1 cellular context compared by ENCODE assay signal in genomic region chr6:109455161-109455501, GRCh38.
TF ChIP-seq lines count a peak whose summit lies in the region.

No MANE protein-coding gene starts in this region.

TF ChIP-seq in H1, 55 proteins besides CTCF, POLR2A, EP300 and RAD21:
- TF ChIP-seq RXRA (IDR thresholded peaks at IDR 0.05; ENCODE audit: insufficient read depth, low read depth, low read length) (no peak), ASH2L (IDR thresholded peaks at IDR 0.05; ENCODE audit: low read length) (peak; percentile 59), HDAC6 (IDR thresholded peaks at IDR 0.05; ENCODE audit: low read depth, low read length) (no peak), CBX8 (IDR thresholded peaks at IDR 0.05; ENCODE audit: borderline replicate concordance, low read depth, low read length) (no peak), PHF8 (conservative IDR thresholded peaks at IDR 0.05; ENCODE audit: low read depth, low read length) (0 out of 2 replicates have a peak, but pooled peaks have one; percentile 1), POU5F1 (IDR thresholded peaks at IDR 0.05; ENCODE audit: low read depth, low read length) (no peak), SAP30 (IDR thresholded peaks at IDR 0.05; ENCODE audit: insufficient read depth, insufficient replicate concordance, low read length) (no peak), CREB1 (IDR thresholded peaks at IDR 0.05) (no peak), BRCA1 (IDR thresholded peaks at IDR 0.05; ENCODE audit: low read depth, low read length) (no peak), GABPA (IDR thresholded peaks at IDR 0.05; ENCODE audit: borderline replicate concordance, insufficient read depth, low read length) (no peak), FOSL1 (IDR thresholded peaks at IDR 0.05; ENCODE audit: insufficient read depth, low read depth, low read length) (no peak), TCF12 (IDR thresholded peaks at IDR 0.05; ENCODE audit: low read depth, low read length) (no peak), NANOG (IDR thresholded peaks at IDR 0.05; ENCODE audit: insufficient read depth, low read depth, low read length, poor library complexity, severe bottlenecking) (no peak), SP1 (IDR thresholded peaks at IDR 0.05; ENCODE audit: low read depth, low read length) (no peak), JUN (IDR thresholded peaks at IDR 0.05; ENCODE audit: low read depth, low read length) (no peak), YY1 (IDR thresholded peaks at IDR 0.05; ENCODE audit: low read depth, low read length) (no peak), RBBP5 (IDR thresholded peaks at IDR 0.05; ENCODE audit: borderline replicate concordance, low read depth, low read length) (peak; percentile 53; the same call in 1 of the 2 replicates), HDAC2 (IDR thresholded peaks at IDR 0.05; ENCODE audit: borderline replicate concordance in 1 of 2, low read depth in 2 of 2, low read length in 2 of 2) (no peak; a peak in 1 of 4 replicates), TBP (IDR thresholded peaks at IDR 0.05; ENCODE audit: low read depth, low read length) (no peak), KDM5A (IDR thresholded peaks at IDR 0.05; ENCODE audit: low read length) (no peak), ZNF274 (IDR thresholded peaks at IDR 0.05; ENCODE audit: borderline replicate concordance, extremely low read depth, low read length) (no peak), EZH2 (IDR thresholded peaks at IDR 0.05; ENCODE audit: low read depth, low read length, severe bottlenecking) (no peak), BACH1 (IDR thresholded peaks at IDR 0.05; ENCODE audit: low read length) (no peak), SUZ12 (IDR thresholded peaks at IDR 0.05; ENCODE audit: low read length) (no peak), KDM1A (IDR thresholded peaks at IDR 0.05; ENCODE audit: borderline replicate concordance, low read length) (0 out of 2 replicates have a peak, but pooled peaks have one; percentile 17), SIN3A (conservative IDR thresholded peaks at IDR 0.05 in 1 of 2, IDR thresholded peaks at IDR 0.05 in 1 of 2; ENCODE audit: low read depth in 1 of 2, low read length in 2 of 2) (peak; percentile 14 to 18; a peak in 2 of 4 replicates), SRF (IDR thresholded peaks at IDR 0.05; ENCODE audit: low read depth, low read length) (no peak), CTBP2 (IDR thresholded peaks at IDR 0.05; ENCODE audit: borderline replicate concordance, insufficient read depth, insufficient read length, low read length) (peak; percentile 51), SIRT6 (IDR thresholded peaks at IDR 0.05; ENCODE audit: low read length) (no peak), SP2 (IDR thresholded peaks at IDR 0.05; ENCODE audit: low read length) (no peak), MAFK (IDR thresholded peaks at IDR 0.05; ENCODE audit: low read depth, low read length) (no peak), BCL11A (IDR thresholded peaks at IDR 0.05; ENCODE audit: low read depth in 2 of 2, low read length in 2 of 2) (no peak), CHD7 (IDR thresholded peaks at IDR 0.05; ENCODE audit: insufficient replicate concordance, low read length) (no peak), CBX5 (IDR thresholded peaks at IDR 0.05; ENCODE audit: low read depth, low read length) (no peak), SIX5 (IDR thresholded peaks at IDR 0.05; ENCODE audit: low read depth, low read length) (no peak), RFX5 (IDR thresholded peaks at IDR 0.05; ENCODE audit: borderline replicate concordance, low read depth, low read length) (no peak), KDM4A (IDR thresholded peaks at IDR 0.05; ENCODE audit: low read depth, low read length, severe bottlenecking) (peak; percentile 57), USF2 (IDR thresholded peaks at IDR 0.05; ENCODE audit: low read length) (no peak), TAF7 (optimal IDR thresholded peaks at IDR 0.05; ENCODE audit: borderline replicate concordance, low read depth, low read length) (no peak), CEBPB (IDR thresholded peaks at IDR 0.05; ENCODE audit: low read depth, low read length) (no peak)
- TF ChIP-seq, protein P1, sequence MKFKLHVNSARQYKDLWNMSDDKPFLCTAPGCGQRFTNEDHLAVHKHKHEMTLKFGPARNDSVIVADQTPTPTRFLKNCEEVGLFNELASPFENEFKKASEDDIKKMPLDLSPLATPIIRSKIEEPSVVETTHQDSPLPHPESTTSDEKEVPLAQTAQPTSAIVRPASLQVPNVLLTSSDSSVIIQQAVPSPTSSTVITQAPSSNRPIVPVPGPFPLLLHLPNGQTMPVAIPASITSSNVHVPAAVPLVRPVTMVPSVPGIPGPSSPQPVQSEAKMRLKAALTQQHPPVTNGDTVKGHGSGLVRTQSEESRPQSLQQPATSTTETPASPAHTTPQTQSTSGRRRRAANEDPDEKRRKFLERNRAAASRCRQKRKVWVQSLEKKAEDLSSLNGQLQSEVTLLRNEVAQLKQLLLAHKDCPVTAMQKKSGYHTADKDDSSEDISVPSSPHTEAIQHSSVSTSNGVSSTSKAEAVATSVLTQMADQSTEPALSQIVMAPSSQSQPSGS (IDR thresholded peaks at IDR 0.05; ENCODE audit: low read length) = no peak
